In the genomic region with DNA sequence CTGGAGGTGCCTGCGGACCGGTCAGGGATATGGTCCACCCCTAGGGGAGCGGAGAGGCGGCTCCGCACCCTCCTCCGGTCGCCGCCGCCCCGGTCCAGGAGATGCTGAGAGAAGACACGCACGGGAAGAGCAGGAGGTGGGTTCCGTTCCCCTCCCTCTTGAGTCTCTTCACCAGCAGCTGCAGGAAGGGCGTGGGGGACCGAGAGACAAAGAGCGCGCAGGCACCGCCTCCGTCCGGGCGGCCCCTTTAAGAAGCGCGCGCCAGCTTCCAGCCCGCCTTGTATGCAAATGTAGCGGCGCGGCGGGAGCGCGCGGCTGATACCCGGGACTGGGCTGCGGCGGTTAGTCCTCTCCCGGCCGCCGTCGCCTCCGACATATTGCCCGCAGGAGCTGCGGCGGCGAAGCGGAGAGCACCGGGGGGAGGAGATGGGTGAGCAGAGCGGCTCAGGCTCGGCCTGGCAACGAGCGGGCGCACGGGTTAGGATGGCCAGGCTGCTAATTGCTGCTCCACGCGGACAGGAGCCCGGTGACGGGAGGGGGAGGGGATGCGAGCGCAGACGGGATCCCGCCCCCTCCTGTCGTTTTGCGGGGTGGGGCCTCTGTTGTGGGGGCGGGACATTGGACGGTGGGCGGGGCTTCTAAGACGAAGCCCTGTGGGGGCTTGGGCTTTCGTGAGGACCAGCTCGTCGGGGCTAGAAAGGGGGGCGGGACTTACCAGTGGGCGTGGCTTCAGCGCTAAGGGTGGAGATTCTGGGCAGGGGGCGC, we compare ENCODE assay signal across 1 cellular context.
TF ChIP-seq lines count a peak whose summit lies in the region.

TMEM39B (plus strand) TSS at position 318 of the 765 bp plus-strand sequence; CDS start at position 427, 109 bp downstream.

TF ChIP-seq in GM12878, 131 proteins besides CTCF, POLR2A, EP300 and RAD21 (continued from another document):
- TF ChIP-seq YY1 (IDR thresholded peaks at IDR 0.05; ENCODE audit: low read depth, low read length) (peak; percentile 89), CEBPB (IDR thresholded peaks at IDR 0.05; ENCODE audit: borderline replicate concordance in 1 of 2, low read depth in 2 of 2, low read length in 2 of 2) (no peak), IRF4 (IDR thresholded peaks at IDR 0.05; ENCODE audit: low read depth, low read length) (no peak), KAT2A (conservative IDR thresholded peaks at IDR 0.05; ENCODE audit: control insufficient read depth, low read depth, low read length) (no peak), CHD4 (IDR thresholded peaks at IDR 0.05) (no peak), JUND (IDR thresholded peaks at IDR 0.05; ENCODE audit: low read depth, low read length) (no peak), SMARCA5 (IDR thresholded peaks at IDR 0.05) (no peak), IRF5 (IDR thresholded peaks at IDR 0.05; ENCODE audit: borderline replicate concordance) (no peak), JUNB (IDR thresholded peaks at IDR 0.05) (no peak), NFYA (IDR thresholded peaks at IDR 0.05; ENCODE audit: borderline replicate concordance, low read depth, low read length) (no peak), ASH2L (IDR thresholded peaks at IDR 0.05; ENCODE audit: borderline replicate concordance, low read depth) (peak; percentile 97; the same call in 1 of the 2 replicates), KLF5 (IDR thresholded peaks at IDR 0.05; ENCODE audit: partially characterized antibody) (peak; percentile 65), ZNF217 (IDR thresholded peaks at IDR 0.05) (no peak), TAF1 (IDR thresholded peaks at IDR 0.05; ENCODE audit: borderline replicate concordance, low read depth, low read length) (peak; percentile 55; the same call in 1 of the 2 replicates), NRF1 (conservative IDR thresholded peaks at IDR 0.05; ENCODE audit: low read depth, low read length) (0 out of 2 replicates have a peak, but pooled peaks have one; percentile 6), ZBTB11 (CRISPR knock-in tag; IDR thresholded peaks at IDR 0.05) (no peak), ZZZ3 (IDR thresholded peaks at IDR 0.05; ENCODE audit: control insufficient read depth, insufficient read length, low read depth) (no peak), CBX3 (IDR thresholded peaks at IDR 0.05; ENCODE audit: borderline replicate concordance, low read depth) (no peak), NR2C1 (IDR thresholded peaks at IDR 0.05) (no peak), LARP7 (IDR thresholded peaks at IDR 0.05) (peak; percentile 73), TARDBP (IDR thresholded peaks at IDR 0.05; ENCODE audit: borderline replicate concordance) (no peak; the same call in 1 of the 2 replicates), MYB (IDR thresholded peaks at IDR 0.05; ENCODE audit: borderline replicate concordance, low read depth, low read length) (no peak), SIX5 (IDR thresholded peaks at IDR 0.05; ENCODE audit: low read depth, low read length, severe bottlenecking) (no peak), MAX (IDR thresholded peaks at IDR 0.05; ENCODE audit: low read depth, low read length) (no peak; the same call in none of the 2 replicates)
- TF ChIP-seq, protein P1, sequence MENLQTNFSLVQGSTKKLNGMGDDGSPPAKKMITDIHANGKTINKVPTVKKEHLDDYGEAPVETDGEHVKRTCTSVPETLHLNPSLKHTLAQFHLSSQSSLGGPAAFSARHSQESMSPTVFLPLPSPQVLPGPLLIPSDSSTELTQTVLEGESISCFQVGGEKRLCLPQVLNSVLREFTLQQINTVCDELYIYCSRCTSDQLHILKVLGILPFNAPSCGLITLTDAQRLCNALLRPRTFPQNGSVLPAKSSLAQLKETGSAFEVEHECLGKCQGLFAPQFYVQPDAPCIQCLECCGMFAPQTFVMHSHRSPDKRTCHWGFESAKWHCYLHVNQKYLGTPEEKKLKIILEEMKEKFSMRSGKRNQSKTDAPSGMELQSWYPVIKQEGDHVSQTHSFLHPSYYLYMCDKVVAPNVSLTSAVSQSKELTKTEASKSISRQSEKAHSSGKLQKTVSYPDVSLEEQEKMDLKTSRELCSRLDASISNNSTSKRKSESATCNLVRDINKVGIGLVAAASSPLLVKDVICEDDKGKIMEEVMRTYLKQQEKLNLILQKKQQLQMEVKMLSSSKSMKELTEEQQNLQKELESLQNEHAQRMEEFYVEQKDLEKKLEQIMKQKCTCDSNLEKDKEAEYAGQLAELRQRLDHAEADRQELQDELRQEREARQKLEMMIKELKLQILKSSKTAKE (IDR thresholded peaks at IDR 0.05; ENCODE audit: low read depth, poor library complexity, severe bottlenecking) = no peak
- TF ChIP-seq, protein P2, sequence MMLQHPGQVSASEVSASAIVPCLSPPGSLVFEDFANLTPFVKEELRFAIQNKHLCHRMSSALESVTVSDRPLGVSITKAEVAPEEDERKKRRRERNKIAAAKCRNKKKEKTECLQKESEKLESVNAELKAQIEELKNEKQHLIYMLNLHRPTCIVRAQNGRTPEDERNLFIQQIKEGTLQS (IDR thresholded peaks at IDR 0.05; ENCODE audit: borderline replicate concordance, extremely low read depth, low read depth, low read length) = no peak
